Comparison of ENCODE assay signal across 9 cellular contexts in the genomic region with DNA sequence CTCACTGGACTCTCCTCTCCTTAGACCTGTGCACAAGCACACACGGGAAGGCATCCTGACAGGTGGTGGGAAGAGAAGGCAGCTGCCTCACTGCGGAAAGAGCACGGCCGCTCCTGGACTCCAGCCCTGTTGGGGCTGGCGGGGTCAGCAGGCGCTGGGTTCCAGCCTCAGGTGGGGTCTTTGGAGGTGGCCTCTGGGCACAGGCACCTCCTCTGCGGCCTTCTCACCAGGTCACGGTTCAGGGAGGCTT. TPM values are rescaled to one million over a fixed set of nuclear protein-coding genes. Genes with fewer than 3 reads are reported as not detected.
DNase-seq lines count a peak whose midpoint lies in the region; ATAC-seq, FAIRE-seq and TF ChIP-seq lines count a peak whose summit lies in the region.
"Had no signal": no experiment of that assay in that cellular context is flagged by ENCODE, and none has a peak within 500 bp of the region (broad histone marks: within the 10 kb centered on the region; RNA-seq: fewer than 3 reads in every experiment).

No MANE protein-coding gene starts in this region.

- CTCF ChIA-PET in Panc1 (lab: Charles Lee): no interaction called here

- H3K27ac ChIP-seq in Panc1 (ENCODE audit: low read length) (peak overlapping the region; percentile 82), esophagus squamous epithelium (peak overlapping the region in 3 of 4 donors; percentile 61 to 87 (median 81)), rectal smooth muscle tissue (ENCODE audit: low read depth, low read length) (no peak overlapping the region)

- intact Hi-C loops in Panc1 (cut with micrococcal nuclease; ENCODE audit: unreplicated experiment): no loop called here
- intact Hi-C loops in esophagus squamous epithelium (cut with DNase I): no loop called here

- no peaks in the 10 kb centered on the region for H3K27me3 ChIP-seq in GM06990 (replicated peaks; ENCODE audit: control insufficient read depth, insufficient read depth, low read length)
- H3K27me3 ChIP-seq in Panc1 (ENCODE audit: control insufficient read depth, insufficient read depth, low read length): no peaks in the 10 kb centered on the region
- peaks cover 0 to 6% (median 0%) of the 10 kb centered on the region in 4 donors for H3K27me3 ChIP-seq in esophagus squamous epithelium
- H3K27me3 ChIP-seq in rectal smooth muscle tissue (ENCODE audit: control insufficient read depth, insufficient read depth, low read length): no peaks in the 10 kb centered on the region

- TF ChIP-seq CTCF in GM06990 (IDR thresholded peaks at IDR 0.05; ENCODE audit: insufficient read depth, low read length, poor library complexity, severe bottlenecking) (no peak), Panc1 (IDR thresholded peaks at IDR 0.05) (no peak), esophagus squamous epithelium (IDR thresholded peaks at IDR 0.05) (no peak)

- POLR2A ChIA-PET in Panc1 (lab: Charles Lee): no interaction called here

- H3K36me3 ChIP-seq in GM06990 (ENCODE audit: control insufficient read depth, insufficient read depth, low read length) (no peaks in the 10 kb centered on the region), Panc1 (ENCODE audit: control insufficient read depth, insufficient read depth, low read length) (peaks cover 5% of the 10 kb centered on the region; the same call in 1 of the 2 replicates), esophagus squamous epithelium (peaks cover 0 to 4% (median 0%) of the 10 kb centered on the region in 3 donors), rectal smooth muscle tissue (ENCODE audit: control insufficient read depth, insufficient read depth, low read length) (no peaks in the 10 kb centered on the region)

- no TSS peak for BruUV-seq in Panc1 (replicated peaks; lab: Mats Ljungman, UMichigan)

- FAIRE-seq in GM12891 (lab: Jason Lieb, UNC): no peak
- FAIRE-seq: colon had no signal

- in situ Hi-C loops in Panc1 (cut with HindIII; ENCODE audit: low pct_unique_long_range_greater_than_20kb, low sequenced_read_pairs): no loop called here

- H3K4me3 ChIP-seq in GM06990 (replicated peaks; ENCODE audit: low read depth, low read length) (peak overlapping the region; percentile 94), Panc1 (ENCODE audit: low read depth in 2 of 2, low read length in 2 of 2) (peak overlapping the region; percentile 54 to 58), esophagus squamous epithelium (peak overlapping the region; percentile 37 to 89 (median 76)), rectal smooth muscle tissue (ENCODE audit: low read length) (peak overlapping the region; percentile 91)

- ATAC-seq in Panc1: no peak
- no peak for ATAC-seq in HG03196 (IDR thresholded peaks at IDR 0.05; ENCODE audit: unreplicated experiment)
- no peak for ATAC-seq in HG03565 (IDR thresholded peaks at IDR 0.05; ENCODE audit: unreplicated experiment)
- no peak for ATAC-seq in HG03439 (IDR thresholded peaks at IDR 0.05; ENCODE audit: unreplicated experiment)

- peak overlapping the region; percentile 83 for H3K9ac ChIP-seq in rectal smooth muscle tissue (ENCODE audit: low read length)

- no peak for DNase-seq in GM06990 (ENCODE audit: extremely low read depth, insufficient read length)
- DNase-seq in Panc1 (ENCODE audit: low read depth, low spot score): no peak
- DNase-seq in esophagus squamous epithelium (lab: John Stamatoyannopoulos, UW): no peak
- DNase-seq in GM12891 (ENCODE audit: insufficient read length, low spot score): no peak

- H3K9me3 ChIP-seq in Panc1 (ENCODE audit: control insufficient read depth, insufficient read depth, low read depth, low read length): no peaks in the 10 kb centered on the region
- H3K9me3 ChIP-seq in esophagus squamous epithelium: no peaks in the 10 kb centered on the region

- WGBS in esophagus squamous epithelium, 2 donors: 20% methylated on average over 2 of the region's 8 CpGs; no CpG with 5 or more reads in 1 of the 2 donors

- peaks cover 19% of the 10 kb centered on the region for H3K4me1 ChIP-seq in Panc1 (ENCODE audit: control insufficient read depth, insufficient read depth, low read length)
- peaks cover 38 to 60% (median 42%) of the 10 kb centered on the region in 3 donors for H3K4me1 ChIP-seq in esophagus squamous epithelium
- H3K4me1 ChIP-seq in rectal smooth muscle tissue (ENCODE audit: control insufficient read depth, insufficient read depth, low read length): peaks cover 21% of the 10 kb centered on the region

- TF ChIP-seq POLR2A in esophagus squamous epithelium (IDR thresholded peaks at IDR 0.05) (no peak), GM12891 (IDR thresholded peaks at IDR 0.05; ENCODE audit: low read depth, low read length) (no peak)

TF ChIP-seq in GM12891, 5 proteins besides CTCF, POLR2A, EP300 and RAD21:
- TF ChIP-seq SPI1 (IDR thresholded peaks at IDR 0.05; ENCODE audit: low read depth, low read length) (no peak), TAF1 (IDR thresholded peaks at IDR 0.05; ENCODE audit: low read depth, low read length) (no peak), PAX5 (IDR thresholded peaks at IDR 0.05; ENCODE audit: insufficient read depth, low read length, severe bottlenecking) (no peak), POU2F2 (IDR thresholded peaks at IDR 0.05; ENCODE audit: low read depth, low read length) (no peak), POLR2AphosphoS5 (IDR thresholded peaks at IDR 0.05; ENCODE audit: low read depth, low read length) (no peak)

RNA-seq across cellular contexts. Expression of a gene that starts 0.6 kb away (rescaled TPM):
- 105 TPM for total RNA-seq in Panc1 (2021; ENCODE audit: unreplicated experiment)
- 102 TPM for polyA plus RNA-seq in Panc1 (2012; ENCODE audit: insufficient read length)
- total RNA-seq in esophagus squamous epithelium: 10 to 100 TPM; 19.9 to 64.7 (median 39.6) TPM
- 64.5 TPM for polyA plus RNA-seq in GM12891 (2012; ENCODE audit: low read depth, missing spikeins)

RNA-seq across cellular contexts. Expression of a gene that starts 20.6 kb away (rescaled TPM):
- total RNA-seq in Panc1 (2021; ENCODE audit: unreplicated experiment): 2.9 TPM
- 0.62 TPM for polyA plus RNA-seq in Panc1 (2012; ENCODE audit: insufficient read length)
- total RNA-seq in esophagus squamous epithelium: under 1 TPM in 1 of 4 donors, not detected in 3; 0.57 TPM
- 0.32 TPM for polyA plus RNA-seq in GM12891 (2012; ENCODE audit: low read depth, missing spikeins)

RNA-seq across cellular contexts. Expression of a gene that starts 55.6 kb away (rescaled TPM):
- total RNA-seq in Panc1 (2021; ENCODE audit: unreplicated experiment): 280 TPM
- 1,001 TPM for polyA plus RNA-seq in Panc1 (2012; ENCODE audit: insufficient read length)
- 100 to 1,000 TPM in 2 of 4 donors, 10 to 100 TPM in 2; 44.2 to 118 (median 80.7) TPM for total RNA-seq in esophagus squamous epithelium
- polyA plus RNA-seq in GM12891 (2012; ENCODE audit: low read depth, missing spikeins): 0.68 TPM
